In the genomic region with DNA sequence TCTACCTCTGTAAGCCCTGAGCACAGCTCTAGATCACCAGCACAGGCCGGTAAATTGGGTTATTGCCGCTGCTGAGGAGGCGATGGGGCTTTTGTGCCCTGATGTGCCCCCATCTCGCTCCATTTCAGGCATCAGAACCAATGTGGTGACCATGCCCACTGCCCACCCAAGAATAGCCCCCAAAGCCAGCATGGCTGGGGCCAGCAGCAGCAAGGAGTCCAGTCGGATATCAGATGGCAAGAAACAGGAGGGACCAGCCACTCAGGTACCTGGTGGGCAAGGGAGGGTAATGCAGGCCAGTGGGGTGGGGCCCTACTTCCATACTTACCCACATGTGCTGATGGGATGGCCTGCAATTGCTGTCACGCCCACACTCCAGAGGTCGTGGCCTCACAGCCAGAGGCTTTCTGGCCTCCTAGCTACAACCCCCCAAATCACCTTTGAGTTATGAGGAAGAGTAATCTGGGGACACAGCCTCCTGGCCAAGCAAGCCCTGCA, we compare ENCODE assay signal across 20 cellular contexts. TPM values are rescaled to one million over a fixed set of nuclear protein-coding genes. Genes with fewer than 3 reads are reported as not detected.
DNase-seq lines count a peak whose midpoint lies in the region; ATAC-seq and TF ChIP-seq lines count a peak whose summit lies in the region.
"Had no signal": no experiment of that assay in that cellular context is flagged by ENCODE, and none has a peak within 500 bp of the region (broad histone marks: within the 10 kb centered on the region; RNA-seq: fewer than 3 reads in every experiment).

No MANE protein-coding gene starts in this region.

- ATAC-seq in HCT116: peak; percentile 57
- ATAC-seq in stimulated activated effector memory CD8-positive, alpha-beta T cell treated with anti-CD3 and anti-CD28 coated beads, Interleukin-12 subunit alpha, Interleukin-12 subunit beta, amount 100 ng/mL, for 72 hours: no peak
- ATAC-seq: GM12878, Panc1 had no signal

- H3K27me3 Mint-ChIP-seq in endothelial cell (ENCODE audit: unreplicated experiment): peaks cover 3% of the 10 kb centered on the region
- H3K27me3 Mint-ChIP-seq: CD8-positive, alpha-beta memory T cell had no signal

- DNase-seq in activated CD4-positive, alpha-beta T cell treated with anti-CD3 and anti-CD28 coated beads for 48 hours: peak; percentile 13
- DNase-seq in activated CD4-positive, alpha-beta T cell treated with anti-CD3 and anti-CD28 coated beads, Interleukin-2, amount 50 U/mL, for 4 hours: no peak
- no peak for DNase-seq in HCT116 (ENCODE audit: low read depth, low spot score)
- DNase-seq in endothelial cell (ENCODE audit: low spot score): no peak
- DNase-seq in stimulated activated effector memory CD8-positive, alpha-beta T cell treated with anti-CD3 and anti-CD28 coated beads, Interleukin-12 subunit alpha, Interleukin-12 subunit beta, amount 100 ng/mL, for 72 hours (ENCODE audit: low spot score in 2 of 2): no peak
- DNase-seq in hippocampal formation (lab: John Stamatoyannopoulos, UW): no peak
- no peak for DNase-seq in hepatic stellate cell (ENCODE audit: low spot score)
- no peak for DNase-seq in NCI-H2227 treated with DMSO at 0.1 percent for 48 hours (lab: John Stamatoyannopoulos, UW)
- DNase-seq: CD8-positive, alpha-beta memory T cell; DMS79 treated with DMSO at 0.1 percent for 48 hours; NCI-H1092; NCI-H146; NCI-H2081 treated with DMSO at 0.1 percent for 48 hours; NCI-H226; NCI-H524 treated with DMSO at 0.1 percent for 48 hours; SHP77 had no signal

- no peaks in the 10 kb centered on the region for H3K9me3 ChIP-seq in HCT116 (ENCODE audit: control insufficient read depth in 1 of 2, insufficient read depth in 1 of 2, low read depth in 1 of 2, low read length in 2 of 2)

- no peaks in the 10 kb centered on the region for H3K27me3 ChIP-seq in HCT116 (ENCODE audit: insufficient read depth, low read length)

- TF ChIP-seq CTCF in HCT116 (IDR thresholded peaks at IDR 0.05 in 2 of 3, conservative IDR thresholded peaks at IDR 0.05 in 1 of 3; ENCODE audit: borderline replicate concordance in 1 of 3, insufficient read depth in 1 of 3, low read depth in 2 of 3, low read length in 2 of 3): no peak
- TF ChIP-seq CTCF in endothelial cell (IDR thresholded peaks at IDR 0.05; ENCODE audit: unreplicated experiment): peak; percentile 15

- H3K27ac Mint-ChIP-seq in endothelial cell (ENCODE audit: unreplicated experiment): no peak overlapping the region
- H3K27ac Mint-ChIP-seq in stimulated activated effector memory CD8-positive, alpha-beta T cell treated with anti-CD3 and anti-CD28 coated beads, Interleukin-12 subunit alpha, Interleukin-12 subunit beta, amount 100 ng/mL, for 72 hours: peak overlapping the region; percentile 87

- no peak overlapping the region for H3K27ac ChIP-seq in HCT116 (ENCODE audit: low read depth, low read length)
- H3K27ac ChIP-seq: 22Rv1 had no signal

- H3K36me3 Mint-ChIP-seq in endothelial cell (ENCODE audit: low read depth, unreplicated experiment): peaks cover 6% of the 10 kb centered on the region
- peaks cover 86% of the 10 kb centered on the region for H3K36me3 Mint-ChIP-seq in stimulated activated effector memory CD8-positive, alpha-beta T cell treated with anti-CD3 and anti-CD28 coated beads, Interleukin-12 subunit alpha, Interleukin-12 subunit beta, amount 100 ng/mL, for 72 hours

- POLR2A ChIA-PET in HCT116 (lab: Charles Lee): no interaction called here

- H3K4me2 ChIP-seq in HCT116 (ENCODE audit: low read length): no peak overlapping the region

- H3K4me1 ChIP-seq in HCT116 (ENCODE audit: control insufficient read depth in 1 of 2, insufficient read depth in 2 of 2, low read length in 2 of 2): no peaks in the 10 kb centered on the region

- H3K4me3 Mint-ChIP-seq in endothelial cell (ENCODE audit: unreplicated experiment): no peak overlapping the region
- no peak overlapping the region for H3K4me3 Mint-ChIP-seq in stimulated activated effector memory CD8-positive, alpha-beta T cell treated with anti-CD3 and anti-CD28 coated beads, Interleukin-12 subunit alpha, Interleukin-12 subunit beta, amount 100 ng/mL, for 72 hours
- H3K4me3 Mint-ChIP-seq: CD8-positive, alpha-beta memory T cell had no signal

- TF ChIP-seq POLR2A in HCT116 (IDR thresholded peaks at IDR 0.05; ENCODE audit: borderline replicate concordance, extremely low read depth, insufficient read depth, insufficient read length): no peak

- no peaks in the 10 kb centered on the region for H3K4me1 Mint-ChIP-seq in endothelial cell (ENCODE audit: unreplicated experiment)
- H3K4me1 Mint-ChIP-seq in stimulated activated effector memory CD8-positive, alpha-beta T cell treated with anti-CD3 and anti-CD28 coated beads, Interleukin-12 subunit alpha, Interleukin-12 subunit beta, amount 100 ng/mL, for 72 hours: no peaks in the 10 kb centered on the region
- H3K4me1 Mint-ChIP-seq: CD8-positive, alpha-beta memory T cell had no signal

- BruUV-seq in HCT116 (replicated peaks; lab: Mats Ljungman, UMichigan): no TSS peak

- no peaks in the 10 kb centered on the region for H3K9me3 Mint-ChIP-seq in endothelial cell (ENCODE audit: unreplicated experiment)
- H3K9me3 Mint-ChIP-seq in stimulated activated effector memory CD8-positive, alpha-beta T cell treated with anti-CD3 and anti-CD28 coated beads, Interleukin-12 subunit alpha, Interleukin-12 subunit beta, amount 100 ng/mL, for 72 hours: no peaks in the 10 kb centered on the region
- H3K9me3 Mint-ChIP-seq: CD8-positive, alpha-beta memory T cell had no signal

- no peak overlapping the region for H2AFZ ChIP-seq in HCT116 (ENCODE audit: low read depth, low read length, poor library complexity, severe bottlenecking)

- CTCF ChIA-PET in HCT116 (lab: Charles Lee): no interaction called here

- peaks cover 42 to 76% of the 10 kb centered on the region in 2 experiments for H3K36me3 ChIP-seq in HCT116 (ENCODE audit: control insufficient read depth in 1 of 2, insufficient read depth in 2 of 2, low read length in 2 of 2)

- TF ChIP-seq RAD21 in HCT116 (IDR thresholded peaks at IDR 0.05; ENCODE audit: low read depth): no peak

- H3K4me3 ChIP-seq in HCT116 (replicated peaks in 1 of 2; ENCODE audit: low read depth in 1 of 2, low read length in 2 of 2): no peak overlapping the region
- H3K4me3 ChIP-seq: GM12878 had no signal

- no peaks in the 10 kb centered on the region for H3K9me2 ChIP-seq in HCT116 (ENCODE audit: insufficient read depth)

- H3K9ac ChIP-seq in HCT116 (ENCODE audit: low read length): no peak overlapping the region

- RAD21 ChIA-PET in HCT116 (lab: Charles Lee; ENCODE audit: low non-redundant PET in 1 of 2, low total read pairs in 2 of 2, uncharacterized antibody in 2 of 2, unreplicated experiment in 2 of 2): no interaction called here

- H3K79me2 ChIP-seq in HCT116 (ENCODE audit: insufficient read depth, low read length): peaks cover 10% of the 10 kb centered on the region; the same call in 1 of the 2 replicates

- intact Hi-C loops in HCT116 (cut with micrococcal nuclease): no loop called here

- H4K20me1 ChIP-seq in HCT116 (ENCODE audit: insufficient read depth): no peaks in the 10 kb centered on the region

TF ChIP-seq in HCT116, 20 proteins besides CTCF, POLR2A, EP300 and RAD21:
- TF ChIP-seq ELF1 (IDR thresholded peaks at IDR 0.05; ENCODE audit: borderline replicate concordance, low read depth) (no peak), ZFX (IDR thresholded peaks at IDR 0.05) (no peak), ATF3 (IDR thresholded peaks at IDR 0.05) (no peak), YY1 (IDR thresholded peaks at IDR 0.05; ENCODE audit: extremely low read depth, insufficient replicate concordance, low read depth, low read length) (no peak)

RNA-seq across cellular contexts. Expression of gene CD74, which starts 22.9 kb away (rescaled TPM):
- total RNA-seq in HCT116 (2021; ENCODE audit: unreplicated experiment): 8.9 TPM
- 0.36 and 0.50 TPM in 2 replicates for polyA plus RNA-seq in HCT116 (2012)
- 170 TPM for total RNA-seq in endothelial cell (ENCODE audit: unreplicated experiment)
- total RNA-seq: MCF 10A had no signal

RNA-seq across cellular contexts. Expression of gene TCOF1, which starts 32.3 kb away (rescaled TPM):
- total RNA-seq in HCT116 (2021; ENCODE audit: unreplicated experiment) (94.7 TPM), endothelial cell (ENCODE audit: unreplicated experiment) (41.5 TPM)
- 43.7 and 48.4 TPM in 2 replicates for polyA plus RNA-seq in HCT116 (2012)

RNA-seq across cellular contexts. Expression of gene RPS14, which starts 59.7 kb away (rescaled TPM):
- 2,557 TPM for total RNA-seq in HCT116 (2021; ENCODE audit: unreplicated experiment)
- polyA plus RNA-seq in HCT116 (2012): 4,169 and 4,510 TPM in 2 replicates
- total RNA-seq in endothelial cell (ENCODE audit: unreplicated experiment): 2,784 TPM

Comparison
In these comparisons a context has a peak if more than half of its experiments do, and no peak if none do; other contexts are left out.
1. RNA of gene CD74, which starts 22.9 kb away (total RNA-seq): 170 TPM in endothelial cell (single experiment); 8.9 TPM in HCT116 (single experiment); every median in the first group is over 10 times any median in the second.